16 cellular contexts compared by ENCODE assay signal in the genomic region with DNA sequence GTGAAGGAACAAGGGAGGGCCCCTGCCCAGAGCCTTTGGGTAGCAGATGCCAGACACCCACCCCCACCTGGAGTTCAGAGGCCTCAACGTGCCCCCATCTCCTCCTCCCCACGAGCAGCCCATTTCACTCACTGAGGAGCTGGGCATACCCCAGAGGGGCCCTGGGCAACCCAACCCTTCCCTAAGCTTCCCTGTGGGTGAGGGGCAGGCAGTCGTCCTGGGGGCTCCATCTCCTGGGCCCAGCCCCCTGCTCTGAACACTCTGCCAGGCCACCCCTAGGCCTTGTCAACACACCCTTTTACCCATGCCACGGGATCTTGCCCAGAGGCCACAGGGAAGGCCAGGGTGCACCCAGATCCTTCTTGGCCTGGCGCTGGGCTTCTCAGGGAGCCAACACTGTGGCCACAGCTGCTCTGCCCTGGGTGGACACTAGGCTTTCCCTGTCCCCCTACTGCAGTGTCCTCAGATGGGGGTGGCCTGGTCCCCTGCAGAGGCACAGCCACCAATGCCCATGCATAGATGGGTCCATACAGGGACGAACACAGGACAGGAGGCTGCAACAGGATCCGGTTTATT. TPM values are rescaled to one million over a fixed set of nuclear protein-coding genes. Genes with fewer than 3 reads are reported as not detected.
A peak's percentile ranks its signal among the peaks of the same experiment; 100 is the strongest.
DNase-seq lines count a peak whose midpoint lies in the region; ATAC-seq and TF ChIP-seq lines count a peak whose summit lies in the region.
"Had no signal": no experiment of that assay in that cellular context is flagged by ENCODE, and none has a peak within 500 bp of the region (broad histone marks: within the 10 kb centered on the region; RNA-seq: fewer than 3 reads in every experiment).

No MANE protein-coding gene starts in this region.

- intact Hi-C loops in Calu3 (cut with micrococcal nuclease; ENCODE audit: unreplicated experiment) (no loop called here), esophagus muscularis mucosa (cut with DNase I) (loop anchor here (5.0 kb wide), 2 partner anchors 33 to 257 kb away; a partner anchor contains a TSS), gastrocnemius medialis (cut with DNase I; ENCODE audit: low total_unique reads) (loop anchor here (5.0 kb wide), 1 partner anchor 257 kb away; a partner anchor contains a TSS), aorta (cut with DNase I) (loop anchor here (5.0 kb wide), 3 partner anchors 257 to 957 kb away; a partner anchor contains a TSS)

- H3K27me3 ChIP-seq in NT2/D1 (ENCODE audit: insufficient read depth, insufficient read length) (peaks cover 10% of the 10 kb centered on the region), esophagus muscularis mucosa (peaks cover 0 to under 1% (median 0%) of the 10 kb centered on the region in 4 donors), gastrocnemius medialis (no peaks in the 10 kb centered on the region), aorta (ENCODE audit: control insufficient read depth in 1 of 2, insufficient read depth in 2 of 2, low read length in 1 of 2) (no peaks in the 10 kb centered on the region)
- H3K27me3 ChIP-seq: dorsolateral prefrontal cortex, sigmoid colon had no signal

- DNase-seq in Calu3 (no peak), NT2/D1 (ENCODE audit: low read depth, low spot score) (no peak), esophagus muscularis mucosa (ENCODE audit: extremely low spot score) (no peak), gastrocnemius medialis (no peak), aorta (no peak), GF-D8 (lab: John Stamatoyannopoulos, UW) (no peak)
- DNase-seq: activated CD4-positive, alpha-beta T cell treated with anti-CD3 and anti-CD28 coated beads for 1 hour; amygdala; CD8-positive, alpha-beta memory T cell; dorsolateral prefrontal cortex; NCI-H2029 treated with DMSO at 0.1 percent for 48 hours had no signal

- 60% methylated on average over 5 of the region's 7 CpGs for WGBS in esophagus muscularis mucosa
- WGBS in aorta, 2 donors, result 59 to 73% methylated on average over 6 to 7 of the region's 7 CpGs

- H3K9me3 ChIP-seq in NT2/D1 (ENCODE audit: insufficient read depth, low read length) (no peaks in the 10 kb centered on the region), esophagus muscularis mucosa (no peaks in the 10 kb centered on the region), gastrocnemius medialis (no peaks in the 10 kb centered on the region), aorta (ENCODE audit: control insufficient read depth, low read length) (no peaks in the 10 kb centered on the region)
- H3K9me3 ChIP-seq: sigmoid colon, suprapubic skin had no signal

- in situ Hi-C loops in gastrocnemius medialis (cut with MboI; ENCODE audit: low sequenced_read_pairs in 4 of 4), result loop anchor here in 1 of 4 donors (25.0 kb wide), 1 partner anchor 287 kb away; no protein-coding TSS in a partner anchor

- peak overlapping the region in 3 of 4 donors; percentile 3 to 36 (median 28) for H3K27ac ChIP-seq in esophagus muscularis mucosa (replicated peaks in 1 of 4)
- H3K27ac ChIP-seq in gastrocnemius medialis, result peak overlapping the region; percentile 92 to 97 (median 93)
- peak overlapping the region in 1 of 2 donors; percentile 30 for H3K27ac ChIP-seq in aorta (ENCODE audit: low read depth in 1 of 2, low read length in 2 of 2)
- H3K27ac ChIP-seq: sigmoid colon had no signal

- H3K4me3 Mint-ChIP-seq in Calu3 (ENCODE audit: low read depth, unreplicated experiment), result no peak overlapping the region

- peaks cover 22% of the 10 kb centered on the region for H3K4me1 Mint-ChIP-seq in Calu3 (ENCODE audit: low read depth, unreplicated experiment)

- H3K4me1 ChIP-seq in NT2/D1 (ENCODE audit: insufficient read depth, insufficient read length), result peaks cover 42% of the 10 kb centered on the region
- H3K4me1 ChIP-seq in esophagus muscularis mucosa, result peaks cover 61 to 85% (median 80%) of the 10 kb centered on the region in 4 donors
- H3K4me1 ChIP-seq in gastrocnemius medialis, result peaks cover 43 to 55% of the 10 kb centered on the region in 2 donors
- no peaks in the 10 kb centered on the region for H3K4me1 ChIP-seq in aorta (ENCODE audit: control insufficient read depth in 1 of 2, insufficient read depth in 2 of 2, low read length in 2 of 2)

- ATAC-seq in gastrocnemius medialis, result no peak
- ATAC-seq in aorta (ENCODE audit: low FRiP score), result no peak
- ATAC-seq in HG03521 (IDR thresholded peaks at IDR 0.05; ENCODE audit: unreplicated experiment), result no peak
- ATAC-seq in GM18868 (IDR thresholded peaks at IDR 0.05; ENCODE audit: unreplicated experiment), result no peak

- TF ChIP-seq CTCF in Calu3 (IDR thresholded peaks at IDR 0.05; ENCODE audit: unreplicated experiment) (no peak), esophagus muscularis mucosa (IDR thresholded peaks at IDR 0.05) (no peak), gastrocnemius medialis (IDR thresholded peaks at IDR 0.05 in 4 of 5, conservative IDR thresholded peaks at IDR 0.05 in 1 of 5) (no peak)

- peaks cover 9% of the 10 kb centered on the region for H3K27me3 Mint-ChIP-seq in Calu3 (ENCODE audit: unreplicated experiment)

- TF ChIP-seq POLR2A in esophagus muscularis mucosa (IDR thresholded peaks at IDR 0.05; ENCODE audit: low read depth) (no peak), gastrocnemius medialis (IDR thresholded peaks at IDR 0.05) (no peak)

- BruUV-seq in Calu3 (replicated peaks; lab: Mats Ljungman, UMichigan), result no TSS peak

- H3K4me3 ChIP-seq in NT2/D1 (ENCODE audit: insufficient read length, low read depth) (no peak overlapping the region), esophagus muscularis mucosa (no peak overlapping the region), gastrocnemius medialis (no peak overlapping the region), aorta (ENCODE audit: low read length in 2 of 2) (no peak overlapping the region)
- H3K4me3 ChIP-seq: sigmoid colon, suprapubic skin had no signal

- no peaks in the 10 kb centered on the region for H3K9me3 Mint-ChIP-seq in Calu3 (ENCODE audit: low read depth, unreplicated experiment)
- H3K9me3 Mint-ChIP-seq: CD8-positive, alpha-beta memory T cell had no signal

- H3K36me3 Mint-ChIP-seq in Calu3 (ENCODE audit: insufficient read depth, unreplicated experiment), result peaks cover 77% of the 10 kb centered on the region

- CTCF ChIA-PET in Calu3 (lab: Charles Lee), result interaction anchor here (0.6 to 1.1 kb wide), 3 partner anchors 17 to 286 kb away, joined by 3 read pairs; no protein-coding TSS in a partner anchor

- H3K9ac ChIP-seq in NT2/D1 (ENCODE audit: insufficient read length, low read depth), result peak overlapping the region; percentile 56

- peak overlapping the region; percentile 64 for H3K27ac Mint-ChIP-seq in Calu3 (ENCODE audit: unreplicated experiment)

- peaks cover 45% of the 10 kb centered on the region for H3K36me3 ChIP-seq in NT2/D1 (ENCODE audit: insufficient read depth, insufficient read length, low read length)
- H3K36me3 ChIP-seq in esophagus muscularis mucosa, result peaks cover 0 to 9% (median 0%) of the 10 kb centered on the region in 4 donors
- peaks cover 0 to 10% of the 10 kb centered on the region in 2 donors for H3K36me3 ChIP-seq in gastrocnemius medialis
- no peaks in the 10 kb centered on the region for H3K36me3 ChIP-seq in aorta (ENCODE audit: control insufficient read depth in 1 of 2, insufficient read depth in 2 of 2, low read length in 1 of 2)
- H3K36me3 ChIP-seq: sigmoid colon, suprapubic skin had no signal

- no peak for TF ChIP-seq EP300 in esophagus muscularis mucosa (IDR thresholded peaks at IDR 0.05)

RNA-seq across cellular contexts. Expression of a gene that starts 3.4 kb away (rescaled TPM):
- 118 and 120 TPM in 2 replicates for total RNA-seq in Calu3 (2022)
- total RNA-seq in esophagus muscularis mucosa, result 10 to 100 TPM; 57.3 to 88.9 (median 71.8) TPM
- total RNA-seq in gastrocnemius medialis, result 10 to 100 TPM; 10.5 to 16.6 (median 13.5) TPM
- 10 to 100 TPM; 45.8 to 51.6 TPM for total RNA-seq in aorta
- 10 to 100 TPM; 36.7 to 49.3 TPM for polyA plus RNA-seq in aorta

RNA-seq across cellular contexts. Expression of a gene that starts 25.0 kb away (rescaled TPM):
- not detected in 2 replicates for total RNA-seq in Calu3 (2022)
- not detected for total RNA-seq in esophagus muscularis mucosa
- not detected for total RNA-seq in gastrocnemius medialis
- not detected for total RNA-seq in aorta
- not detected for polyA plus RNA-seq in aorta
- total RNA-seq: CD8-positive, alpha-beta memory T cell; myocyte; sigmoid colon; suprapubic skin had no signal
- polyA plus RNA-seq: CD8-positive, alpha-beta memory T cell; sigmoid colon had no signal

RNA-seq across cellular contexts. Expression of a gene that starts 30.7 kb away (rescaled TPM):
- total RNA-seq in Calu3 (2022) (15.9 and 16.8 TPM in 2 replicates), esophagus muscularis mucosa (10 to 100 TPM; 11.2 to 21.9 (median 19.9) TPM), gastrocnemius medialis (10 to 100 TPM in 2 of 4 donors, 1 to 10 TPM in 2; 7.5 to 25.3 (median 12.0) TPM), aorta (10 to 100 TPM; 11.9 to 13.0 TPM)
- 10 to 100 TPM in 1 of 2 donors, 1 to 10 TPM in 1; 8.3 to 26.9 TPM for polyA plus RNA-seq in aorta

RNA-seq across cellular contexts. Expression of a gene that starts 44.0 kb away (rescaled TPM):
- total RNA-seq in Calu3 (2022) (not detected in 2 replicates), esophagus muscularis mucosa (not detected), gastrocnemius medialis (under 1 TPM in 3 of 4 donors, not detected in 1; 0.19 to 0.33 (median 0.25) TPM), aorta (not detected)
- under 1 TPM; 0.08 to 0.50 TPM for polyA plus RNA-seq in aorta
- total RNA-seq: CD8-positive, alpha-beta memory T cell; myocyte; sigmoid colon; suprapubic skin had no signal
- polyA plus RNA-seq: CD8-positive, alpha-beta memory T cell had no signal

RNA-seq across cellular contexts. Expression of a gene that starts 52.9 kb away (rescaled TPM):
- 76.4 and 81.8 TPM in 2 replicates for total RNA-seq in Calu3 (2022)
- total RNA-seq in esophagus muscularis mucosa, result 10 to 100 TPM; 45.7 to 79.6 (median 65.4) TPM
- 10 to 100 TPM; 30.0 to 72.7 (median 43.5) TPM for total RNA-seq in gastrocnemius medialis
- total RNA-seq in aorta, result 10 to 100 TPM; 37.0 to 43.5 TPM
- polyA plus RNA-seq in aorta, result 10 to 100 TPM; 19.7 to 27.4 TPM
